In the genomic region with DNA sequence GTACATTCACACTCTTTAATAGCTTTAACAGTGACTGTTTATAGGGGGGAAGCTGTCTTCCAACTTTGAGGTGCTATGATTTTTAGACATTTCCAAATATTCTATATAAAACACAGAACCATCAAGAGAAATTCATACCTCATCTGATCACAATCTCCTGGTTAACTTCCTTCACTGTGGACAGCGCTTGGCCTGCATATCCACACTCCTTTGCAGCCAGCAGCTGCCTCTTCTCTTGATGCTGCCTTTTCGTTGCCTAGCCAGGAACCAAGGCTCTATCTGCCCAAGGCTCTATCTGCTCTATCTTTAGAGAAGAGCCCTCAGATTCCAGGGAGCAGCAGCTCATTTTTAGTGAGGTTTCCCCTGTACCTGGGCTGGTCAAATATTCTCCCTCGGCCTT, we compare ENCODE assay signal across 1 cellular context.
TF ChIP-seq lines count a peak whose summit lies in the region.

No MANE protein-coding gene starts in this region.

TF ChIP-seq in SK-N-SH, 30 proteins besides CTCF, POLR2A, EP300 and RAD21 (continued from another document):
- TF ChIP-seq, protein P1, sequence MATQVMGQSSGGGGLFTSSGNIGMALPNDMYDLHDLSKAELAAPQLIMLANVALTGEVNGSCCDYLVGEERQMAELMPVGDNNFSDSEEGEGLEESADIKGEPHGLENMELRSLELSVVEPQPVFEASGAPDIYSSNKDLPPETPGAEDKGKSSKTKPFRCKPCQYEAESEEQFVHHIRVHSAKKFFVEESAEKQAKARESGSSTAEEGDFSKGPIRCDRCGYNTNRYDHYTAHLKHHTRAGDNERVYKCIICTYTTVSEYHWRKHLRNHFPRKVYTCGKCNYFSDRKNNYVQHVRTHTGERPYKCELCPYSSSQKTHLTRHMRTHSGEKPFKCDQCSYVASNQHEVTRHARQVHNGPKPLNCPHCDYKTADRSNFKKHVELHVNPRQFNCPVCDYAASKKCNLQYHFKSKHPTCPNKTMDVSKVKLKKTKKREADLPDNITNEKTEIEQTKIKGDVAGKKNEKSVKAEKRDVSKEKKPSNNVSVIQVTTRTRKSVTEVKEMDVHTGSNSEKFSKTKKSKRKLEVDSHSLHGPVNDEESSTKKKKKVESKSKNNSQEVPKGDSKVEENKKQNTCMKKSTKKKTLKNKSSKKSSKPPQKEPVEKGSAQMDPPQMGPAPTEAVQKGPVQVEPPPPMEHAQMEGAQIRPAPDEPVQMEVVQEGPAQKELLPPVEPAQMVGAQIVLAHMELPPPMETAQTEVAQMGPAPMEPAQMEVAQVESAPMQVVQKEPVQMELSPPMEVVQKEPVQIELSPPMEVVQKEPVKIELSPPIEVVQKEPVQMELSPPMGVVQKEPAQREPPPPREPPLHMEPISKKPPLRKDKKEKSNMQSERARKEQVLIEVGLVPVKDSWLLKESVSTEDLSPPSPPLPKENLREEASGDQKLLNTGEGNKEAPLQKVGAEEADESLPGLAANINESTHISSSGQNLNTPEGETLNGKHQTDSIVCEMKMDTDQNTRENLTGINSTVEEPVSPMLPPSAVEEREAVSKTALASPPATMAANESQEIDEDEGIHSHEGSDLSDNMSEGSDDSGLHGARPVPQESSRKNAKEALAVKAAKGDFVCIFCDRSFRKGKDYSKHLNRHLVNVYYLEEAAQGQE (IDR thresholded peaks at IDR 0.05; ENCODE audit: low read depth, low read length) = peak; percentile 84
